ENCODE assay signal across 26 cellular contexts in genomic region chr17:36647598-36647997, GRCh38. TPM values are rescaled to one million over a fixed set of nuclear protein-coding genes. Genes with fewer than 3 reads are reported as not detected.
DNase-seq lines count a peak whose midpoint lies in the region; ATAC-seq, FAIRE-seq and TF ChIP-seq lines count a peak whose summit lies in the region.
"Had no signal": no experiment of that assay in that cellular context is flagged by ENCODE, and none has a peak within 500 bp of the region (broad histone marks: within the 10 kb centered on the region; RNA-seq: fewer than 3 reads in every experiment).

No MANE protein-coding gene starts in this region.

- CTCF ChIA-PET in HepG2 (lab: Yijun Ruan, JAX; ENCODE audit: low intra/inter-chr PET ratio, low total read pairs) (no interaction called here), OCI-LY7 (lab: Charles Lee; ENCODE audit: unreplicated experiment) (no interaction called here)
- CTCF ChIA-PET in CD4-positive, alpha-beta T cell (lab: Charles Lee): no interaction called here

- TF ChIP-seq CTCF in HepG2 (CRISPR knock-in tag; IDR thresholded peaks at IDR 0.05) (no peak), right lobe of liver (IDR thresholded peaks at IDR 0.05) (no peak), OCI-LY7 (conservative IDR thresholded peaks at IDR 0.05; ENCODE audit: low read length) (0 out of 2 replicates have a peak, but pooled peaks have one; percentile 17), endothelial cell (IDR thresholded peaks at IDR 0.05; ENCODE audit: unreplicated experiment) (no peak)
- TF ChIP-seq CTCF in CD4-positive, alpha-beta T cell (IDR thresholded peaks at IDR 0.05): no peak

- POLR2A ChIA-PET in HepG2 (lab: Yijun Ruan, JAX): no interaction called here
- POLR2A ChIA-PET in OCI-LY7 (lab: Charles Lee): no interaction called here
- POLR2A ChIA-PET in CD4-positive, alpha-beta T cell (lab: Charles Lee): no interaction called here

- no peaks in the 10 kb centered on the region for H3K36me3 Mint-ChIP-seq in endothelial cell (ENCODE audit: low read depth, unreplicated experiment)
- H3K36me3 Mint-ChIP-seq in CD4-positive, alpha-beta T cell (ENCODE audit: low read depth): no peaks in the 10 kb centered on the region
- H3K36me3 Mint-ChIP-seq: mesothelial cell of epicardium had no signal

- H3K9me2 ChIP-seq in OCI-LY7 (ENCODE audit: insufficient read depth, low read length): no peaks in the 10 kb centered on the region

- H3K9me3 Mint-ChIP-seq in endothelial cell (ENCODE audit: unreplicated experiment): no peaks in the 10 kb centered on the region
- no peaks in the 10 kb centered on the region for H3K9me3 Mint-ChIP-seq in CD4-positive, alpha-beta T cell
- H3K9me3 Mint-ChIP-seq: activated CD8-positive, alpha-beta T cell treated with anti-CD3 and anti-CD28 coated beads for 36 hours; mesothelial cell of epicardium; nephron had no signal

- H3K4me1 ChIP-seq in HepG2 (ENCODE audit: insufficient read depth, low read length): no peaks in the 10 kb centered on the region
- no peaks in the 10 kb centered on the region for H3K4me1 ChIP-seq in right lobe of liver
- H3K4me1 ChIP-seq in OCI-LY7 (ENCODE audit: insufficient read depth, low read length, poor library complexity, severe bottlenecking): no peaks in the 10 kb centered on the region
- H3K4me1 ChIP-seq: body of pancreas had no signal

- ATAC-seq in HepG2: peak; percentile 45; the same call in 2 of the 3 replicates
- ATAC-seq in right lobe of liver: no peak
- ATAC-seq in HG02938 (IDR thresholded peaks at IDR 0.05; ENCODE audit: unreplicated experiment): no peak
- no peak for ATAC-seq in CD4-positive, alpha-beta T cell (ENCODE audit: poor library complexity)
- ATAC-seq: activated CD8-positive, alpha-beta T cell treated with anti-CD3 and anti-CD28 coated beads for 36 hours; body of pancreas; left lobe of liver had no signal

- H3K27me3 Mint-ChIP-seq in endothelial cell (ENCODE audit: unreplicated experiment): peaks cover 10% of the 10 kb centered on the region
- peaks cover 81% of the 10 kb centered on the region for H3K27me3 Mint-ChIP-seq in CD4-positive, alpha-beta T cell

- no peaks in the 10 kb centered on the region for H3K36me3 ChIP-seq in HepG2 (replicated peaks in 1 of 2; ENCODE audit: control insufficient read depth in 1 of 2, insufficient read depth in 2 of 2, low read length in 2 of 2)
- H3K36me3 ChIP-seq in right lobe of liver: no peaks in the 10 kb centered on the region
- no peaks in the 10 kb centered on the region for H3K36me3 ChIP-seq in OCI-LY7 (ENCODE audit: insufficient read depth, low read length)
- H3K36me3 ChIP-seq: BLaER1 treated with 17β-estradiol and CSF1 and Interleukin-3, amounts not matched to agents 10 nM and 100 nM; sigmoid colon; stomach had no signal

- peaks cover 7% of the 10 kb centered on the region for H3K4me1 Mint-ChIP-seq in endothelial cell (ENCODE audit: unreplicated experiment)
- H3K4me1 Mint-ChIP-seq in CD4-positive, alpha-beta T cell (ENCODE audit: low read depth): peaks cover 8% of the 10 kb centered on the region

- no peak for TF ChIP-seq RAD21 in HepG2 (CRISPR knock-in tag; IDR thresholded peaks at IDR 0.05)

- H3K9me3 ChIP-seq in HepG2 (ENCODE audit: low read length) (no peaks in the 10 kb centered on the region), right lobe of liver (no peaks in the 10 kb centered on the region), OCI-LY7 (ENCODE audit: low read length) (no peaks in the 10 kb centered on the region)
- H3K9me3 ChIP-seq in CD4-positive, alpha-beta T cell (ENCODE audit: control insufficient read depth, low read length): no peaks in the 10 kb centered on the region
- H3K9me3 ChIP-seq: BLaER1 treated with 17β-estradiol and CSF1 and Interleukin-3, amounts not matched to agents 10 nM and 100 nM; body of pancreas; sigmoid colon; stomach had no signal

- 2% methylated on average over 3 of the region's 4 CpGs for WGBS in HepG2 (ENCODE audit: low lambda C conversion rate)
- 25% methylated on average over 2 of the region's 4 CpGs for WGBS in right lobe of liver (ENCODE audit: insufficient coverage, low coverage, low lambda C conversion rate, missing lambda C conversion rate)

- H3K27ac Mint-ChIP-seq in endothelial cell (ENCODE audit: unreplicated experiment): no peak overlapping the region
- no peak overlapping the region for H3K27ac Mint-ChIP-seq in CD4-positive, alpha-beta T cell
- H3K27ac Mint-ChIP-seq: activated CD8-positive, alpha-beta T cell treated with anti-CD3 and anti-CD28 coated beads for 36 hours; mesothelial cell of epicardium; nephron had no signal

- in situ Hi-C loops in HepG2 (cut with HindIII; ENCODE audit: extremely low pct_ligation_motif_present, low pct_unique_long_range_greater_than_20kb): no loop called here

- H3K4me3 ChIP-seq in HepG2 (replicated peaks in 1 of 3; ENCODE audit: insufficient read depth in 1 of 3, low read depth in 2 of 3, low read length in 3 of 3) (no peak overlapping the region), right lobe of liver (no peak overlapping the region), OCI-LY7 (ENCODE audit: low read depth, low read length, poor library complexity, severe bottlenecking) (no peak overlapping the region)
- H3K4me3 ChIP-seq: BLaER1 treated with 17β-estradiol and CSF1 and Interleukin-3, amounts not matched to agents 10 nM and 100 nM; body of pancreas; sigmoid colon; stomach had no signal

- intact Hi-C loops in HepG2 (cut with micrococcal nuclease; ENCODE audit: unreplicated experiment): no loop called here
- intact Hi-C loops in right lobe of liver (cut with DNase I): no loop called here
- intact Hi-C loops in OCI-LY7 (cut with micrococcal nuclease; ENCODE audit: unreplicated experiment): no loop called here
- intact Hi-C loops in CD4-positive, alpha-beta T cell (cut with DNase I, micrococcal nuclease): no loop called here

- H4K20me1 ChIP-seq in HepG2 (ENCODE audit: insufficient read depth, low read length) (peaks cover under 1% of the 10 kb centered on the region; the same call in 1 of the 2 replicates), OCI-LY7 (ENCODE audit: insufficient read depth, low read length) (no peaks in the 10 kb centered on the region)

- H3K27me3 ChIP-seq in HepG2 (ENCODE audit: control insufficient read depth in 1 of 2, insufficient read depth in 2 of 2, low read length in 2 of 2) (peaks cover 5 to 49% of the 10 kb centered on the region in 2 experiments; a peak in 4 of 5 replicates), right lobe of liver (no peaks in the 10 kb centered on the region)
- peaks cover 30% of the 10 kb centered on the region for H3K27me3 ChIP-seq in CD4-positive, alpha-beta T cell (ENCODE audit: control insufficient read depth, insufficient read depth, low read length)

- DNase-seq in HepG2 (ENCODE audit: low spot score): no peak
- DNase-seq in right lobe of liver: no peak
- DNase-seq in OCI-LY7 (ENCODE audit: low spot score): no peak
- peak; percentile 35 for DNase-seq in endothelial cell (ENCODE audit: low spot score)
- DNase-seq in DMS153 (lab: John Stamatoyannopoulos, UW): no peak
- no peak for DNase-seq in CD4-positive, alpha-beta T cell
- DNase-seq in erythroblast (lab: John Stamatoyannopoulos, UW): no peak
- DNase-seq: activated CD8-positive, alpha-beta T cell treated with anti-CD3 and anti-CD28 coated beads for 36 hours; activated effector memory CD4-positive, alpha-beta T cell treated with anti-CD3 and anti-CD28 coated beads, Interleukin-2, amount 50 U/mL, for 16 hours; activated T-cell treated with anti-CD3 and anti-CD28 coated beads for 4 hours; body of pancreas; cortex of kidney; GDM1; Karpas-422; NCI-H1092 treated with DMSO at 0.1 percent for 48 hours; NCI-H2081 treated with DMSO at 0.1 percent for 48 hours; sigmoid colon; stimulated activated CD4-positive, alpha-beta T cell treated with anti-CD3 and anti-CD28 coated beads, Interleukin-15, amount 100 ng/mL, for 24 hours; stomach; T1000; trophoblast cell had no signal

- FAIRE-seq in HepG2 (lab: Jason Lieb, UNC): no peak

- TF ChIP-seq POLR2A in HepG2 (IDR thresholded peaks at IDR 0.05; ENCODE audit: insufficient read depth in 1 of 2, low read depth in 2 of 2, low read length in 2 of 2): no peak
- TF ChIP-seq POLR2A in right lobe of liver (IDR thresholded peaks at IDR 0.05): no peak
- no peak for TF ChIP-seq POLR2A in erythroblast (IDR thresholded peaks at IDR 0.05; ENCODE audit: low read length)

- H3K4me3 Mint-ChIP-seq in endothelial cell (ENCODE audit: unreplicated experiment): no peak overlapping the region
- no peak overlapping the region for H3K4me3 Mint-ChIP-seq in CD4-positive, alpha-beta T cell
- H3K4me3 Mint-ChIP-seq: activated CD8-positive, alpha-beta T cell treated with anti-CD3 and anti-CD28 coated beads for 36 hours; mesothelial cell of epicardium; nephron had no signal

- TF ChIP-seq EP300 in HepG2 (IDR thresholded peaks at IDR 0.05; ENCODE audit: low read depth in 2 of 2, low read length in 2 of 2) (no peak), HepG2 (CRISPR knock-in tag; IDR thresholded peaks at IDR 0.05; ENCODE audit: borderline replicate concordance) (no peak)

- H2AFZ ChIP-seq in HepG2 (ENCODE audit: low read length) (no peak overlapping the region), OCI-LY7 (ENCODE audit: low read length) (no peak overlapping the region)

- BruUV-seq in HepG2 (replicated peaks; lab: Mats Ljungman, UMichigan) (no TSS peak), OCI-LY7 (replicated peaks; lab: Mats Ljungman, UMichigan) (no TSS peak)

- no peak overlapping the region for H3K9ac ChIP-seq in HepG2 (ENCODE audit: insufficient read depth, low read depth, low read length)
- H3K9ac ChIP-seq: BLaER1 treated with 17β-estradiol and CSF1 and Interleukin-3, amounts not matched to agents 10 nM and 100 nM had no signal

- no peak overlapping the region for H3K4me2 ChIP-seq in HepG2 (ENCODE audit: low read depth, low read length)
- H3K4me2 ChIP-seq in OCI-LY7 (ENCODE audit: low read length): no peak overlapping the region
- H3K4me2 ChIP-seq: BLaER1 treated with 17β-estradiol and CSF1 and Interleukin-3, amounts not matched to agents 10 nM and 100 nM had no signal

- no peak overlapping the region for H3K27ac ChIP-seq in HepG2 (ENCODE audit: extremely low read length, insufficient read depth, low read length)
- no peak overlapping the region for H3K27ac ChIP-seq in right lobe of liver
- H3K27ac ChIP-seq in OCI-LY7 (ENCODE audit: low read depth, low read length, poor library complexity, severe bottlenecking): no peak overlapping the region
- H3K27ac ChIP-seq in CD4-positive, alpha-beta T cell (ENCODE audit: low read depth, low read length): no peak overlapping the region
- H3K27ac ChIP-seq: BLaER1 treated with 17β-estradiol and CSF1 and Interleukin-3, amounts not matched to agents 10 nM and 100 nM; body of pancreas; sigmoid colon; stomach had no signal

- H3K79me2 ChIP-seq in HepG2 (ENCODE audit: insufficient read depth, low read length) (no peaks in the 10 kb centered on the region), OCI-LY7 (ENCODE audit: insufficient read depth, low read depth, low read length) (no peaks in the 10 kb centered on the region)

RNA-seq across cellular contexts. Expression of gene MRM1, which starts 46.2 kb away (rescaled TPM):
- 10.7 and 11.3 TPM in 2 replicates for total RNA-seq in HepG2 (2016; rRNA removed; fragmentation: Illumina TruSeq; extraction: Trizol)
- total RNA-seq in HepG2 (2016; cell fraction: cytosol; rRNA removed; fragmentation: Illumina TruSeq; extraction: Trizol; ENCODE audit: low read depth): 1.9 and 2.1 TPM in 2 replicates
- 10.1 and 11.0 TPM in 2 replicates for total RNA-seq in HepG2 (2016; cell fraction: insoluble cytoplasmic fraction; rRNA removed; fragmentation: Illumina TruSeq; extraction: Trizol)
- 2.9 and 3.5 TPM in 2 replicates for total RNA-seq in HepG2 (2016; cell fraction: membrane; rRNA removed; fragmentation: Illumina TruSeq; extraction: Trizol)
- total RNA-seq in HepG2 (2016; cell fraction: nucleus; rRNA removed; fragmentation: Illumina TruSeq; extraction: Trizol): 5.8 and 7.3 TPM in 2 replicates
- 4.1 and 4.9 TPM in 2 replicates for polyA plus RNA-seq in HepG2 (2011; rRNA removed)
- 5.1 and 5.2 TPM in 2 replicates for polyA plus RNA-seq in HepG2 (2011; cell fraction: cytosol; rRNA removed)
- polyA plus RNA-seq in HepG2 (2011; cell fraction: nucleus; rRNA removed): 8.3 and 10.1 TPM in 2 replicates
- polyA plus RNA-seq in HepG2 (2012): 4.0 and 4.5 TPM in 2 replicates
- polyA plus RNA-seq in HepG2 (2016; cell fraction: cytosol; fragmentation: Illumina TruSeq; extraction: Trizol; ENCODE audit: low read depth): 1.9 and 2.1 TPM in 2 replicates
- polyA plus RNA-seq in HepG2 (2016; cell fraction: insoluble cytoplasmic fraction; fragmentation: Illumina TruSeq; extraction: Trizol; ENCODE audit: low read depth): 10.5 and 11.3 TPM in 2 replicates
- polyA plus RNA-seq in HepG2 (2016; cell fraction: membrane; fragmentation: Illumina TruSeq; extraction: Trizol; ENCODE audit: low read depth): 2.6 and 3.6 TPM in 2 replicates
- polyA plus RNA-seq in HepG2 (2016; cell fraction: nucleus; fragmentation: Illumina TruSeq; extraction: Trizol; ENCODE audit: insufficient read depth, low read depth): 12.6 and 12.9 TPM in 2 replicates
- polyA minus RNA-seq in HepG2 (2011; rRNA and poly(A)+ RNA removed; ENCODE audit: low replicate concordance): 5.9 and 6.1 TPM in 2 replicates
- polyA minus RNA-seq in HepG2 (2011; cell fraction: cytosol; rRNA and poly(A)+ RNA removed): 2.9 and 3.3 TPM in 2 replicates
- polyA minus RNA-seq in HepG2 (2011; cell fraction: nucleus; rRNA and poly(A)+ RNA removed): 4.6 and 5.2 TPM in 2 replicates
- total RNA-seq in right lobe of liver: 1 to 10 TPM; 2.5 to 8.6 (median 6.0) TPM
- total RNA-seq in OCI-LY7 (2014; rRNA removed; shearing (Covaris generic)): 20.9 and 22.5 TPM in 2 replicates
- 18.6 and 22.6 TPM in 2 replicates for total RNA-seq in OCI-LY7 (2022)
- 1.7 TPM for total RNA-seq in endothelial cell (ENCODE audit: unreplicated experiment)
- total RNA-seq in CD4-positive, alpha-beta T cell: 1 to 10 TPM in 1 of 2 experiments, under 1 TPM in 1; 0.81 to 1.1 TPM

RNA-seq across cellular contexts. Expression of gene DHRS11, which starts 55.9 kb away (rescaled TPM):
- total RNA-seq in HepG2 (2016; rRNA removed; fragmentation: Illumina TruSeq; extraction: Trizol) (19.6 and 28.4 TPM in 2 replicates), right lobe of liver (10 to 100 TPM in 3 of 6 experiments, 1 to 10 TPM in 3; 5.1 to 13.6 (median 9.3) TPM), OCI-LY7 (2022) (5.1 and 7.2 TPM in 2 replicates), endothelial cell (ENCODE audit: unreplicated experiment) (3.9 TPM)
- 17.2 and 17.4 TPM in 2 replicates for total RNA-seq in HepG2 (2016; cell fraction: cytosol; rRNA removed; fragmentation: Illumina TruSeq; extraction: Trizol; ENCODE audit: low read depth)
- total RNA-seq in HepG2 (2016; cell fraction: insoluble cytoplasmic fraction; rRNA removed; fragmentation: Illumina TruSeq; extraction: Trizol): 15.5 and 27.2 TPM in 2 replicates
- 21.2 and 25.8 TPM in 2 replicates for total RNA-seq in HepG2 (2016; cell fraction: membrane; rRNA removed; fragmentation: Illumina TruSeq; extraction: Trizol)
- 17.9 and 22.6 TPM in 2 replicates for total RNA-seq in HepG2 (2016; cell fraction: nucleus; rRNA removed; fragmentation: Illumina TruSeq; extraction: Trizol)
- polyA plus RNA-seq in HepG2 (2011; rRNA removed): 41.9 and 48.7 TPM in 2 replicates
- polyA plus RNA-seq in HepG2 (2011; cell fraction: cytosol; rRNA removed): 39.7 and 43.4 TPM in 2 replicates
- 55.0 and 64.7 TPM in 2 replicates for polyA plus RNA-seq in HepG2 (2011; cell fraction: nucleus; rRNA removed)
- polyA plus RNA-seq in HepG2 (2012): 24.2 and 34.9 TPM in 2 replicates
- 21.4 and 26.0 TPM in 2 replicates for polyA plus RNA-seq in HepG2 (2016; cell fraction: cytosol; fragmentation: Illumina TruSeq; extraction: Trizol; ENCODE audit: low read depth)
- 28.1 and 32.5 TPM in 2 replicates for polyA plus RNA-seq in HepG2 (2016; cell fraction: insoluble cytoplasmic fraction; fragmentation: Illumina TruSeq; extraction: Trizol; ENCODE audit: low read depth)
- polyA plus RNA-seq in HepG2 (2016; cell fraction: membrane; fragmentation: Illumina TruSeq; extraction: Trizol; ENCODE audit: low read depth): 25.5 and 31.7 TPM in 2 replicates
- polyA plus RNA-seq in HepG2 (2016; cell fraction: nucleus; fragmentation: Illumina TruSeq; extraction: Trizol; ENCODE audit: insufficient read depth, low read depth): 61.7 and 67.8 TPM in 2 replicates
- polyA minus RNA-seq in HepG2 (2011; rRNA and poly(A)+ RNA removed; ENCODE audit: low replicate concordance): 45.6 and 61.3 TPM in 2 replicates
- polyA minus RNA-seq in HepG2 (2011; cell fraction: cytosol; rRNA and poly(A)+ RNA removed): 19.2 and 21.1 TPM in 2 replicates
- 13.9 and 17.8 TPM in 2 replicates for polyA minus RNA-seq in HepG2 (2011; cell fraction: nucleus; rRNA and poly(A)+ RNA removed)
- 9.4 and 13.9 TPM in 2 replicates for total RNA-seq in OCI-LY7 (2014; rRNA removed; shearing (Covaris generic))
- 1 to 10 TPM; 2.9 to 4.0 TPM for total RNA-seq in CD4-positive, alpha-beta T cell
